In the genomic region with DNA sequence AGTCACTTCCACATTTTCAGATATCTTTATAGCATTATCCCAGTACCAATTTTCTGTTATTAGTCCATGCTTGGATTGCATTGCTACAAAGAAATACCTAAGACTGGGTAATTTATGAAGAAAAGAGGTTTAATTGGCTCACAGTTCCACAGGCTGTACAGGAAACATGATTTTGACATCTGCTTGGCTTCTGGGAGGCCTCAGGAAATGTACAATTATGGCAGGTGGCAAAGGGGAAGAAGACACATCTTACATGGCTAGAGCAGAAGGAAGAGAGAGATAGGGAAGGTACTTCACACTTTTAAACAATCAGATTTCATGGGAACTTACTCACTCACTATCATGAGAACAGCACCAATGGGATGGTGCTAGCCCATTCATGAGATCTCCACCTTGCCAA, we compare ENCODE assay signal across 20 cellular contexts.
"Had no signal": no experiment of that assay in that cellular context is flagged by ENCODE, and none has a peak within 500 bp of the region (broad histone marks: within the 10 kb centered on the region; RNA-seq: fewer than 3 reads in every experiment).

No MANE protein-coding gene starts in this region.

- H3K4me3 ChIP-seq: hepatocyte, lung, right lobe of liver, suprapubic skin, transverse colon, upper lobe of right lung, uterus had no signal

- H3K9me3 ChIP-seq: right lobe of liver, suprapubic skin, transverse colon, upper lobe of right lung, uterus had no signal

- H3K36me3 ChIP-seq: right lobe of liver, suprapubic skin, transverse colon, upper lobe of right lung, uterus had no signal

- H3K27ac ChIP-seq: hepatocyte, parathyroid adenoma, right lobe of liver, suprapubic skin, transverse colon, upper lobe of right lung, uterus had no signal

- H3K4me1 ChIP-seq: parathyroid adenoma, right lobe of liver, transverse colon, upper lobe of right lung, uterus had no signal

- H3K27me3 ChIP-seq: hepatocyte, right lobe of liver, suprapubic skin, transverse colon, upper lobe of right lung, uterus had no signal

- DNase-seq: cortex of kidney; effector memory CD8-positive, alpha-beta T cell; erythroblast; head of caudate nucleus; kidney; natural killer cell; right lobe of liver; small intestine; stimulated activated CD4-positive, alpha-beta T cell treated with anti-CD3 and anti-CD28 coated beads, Interleukin-15, amount 100 ng/mL, for 24 hours; stimulated activated CD4-positive, alpha-beta T cell treated with anti-CD3 and anti-CD28 coated beads, Interleukin-2, amount 100 ng/mL, for 48 hours; stimulated activated CD8-positive, alpha-beta memory T cell treated with anti-CD3 and anti-CD28 coated beads, Interleukin-4, amount 100 ng/mL, for 48 hours; stimulated activated naive CD4-positive, alpha-beta T cell; stimulated activated naive CD8-positive, alpha-beta T cell treated with anti-CD3 and anti-CD28 coated beads, Interleukin-15, amount 100 ng/mL, for 72 hours; transverse colon; upper lobe of right lung; uterus had no signal
